Comparison of ENCODE assay signal across 18 cellular contexts in genomic region chr21:42799516-42799915, GRCh38.
DNase-seq lines count a peak whose midpoint lies in the region; ATAC-seq, FAIRE-seq and TF ChIP-seq lines count a peak whose summit lies in the region.
"Had no signal": no experiment of that assay in that cellular context is flagged by ENCODE, and none has a peak within 500 bp of the region (broad histone marks: within the 10 kb centered on the region; RNA-seq: fewer than 3 reads in every experiment).

No MANE protein-coding gene starts in this region.

- H4K91ac ChIP-seq in H1 (replicated peaks; ENCODE audit: insufficient read length, low read length): no peak overlapping the region

- peaks cover 10 to 17% of the 10 kb centered on the region in 2 donors for H3K4me1 Mint-ChIP-seq in stimulated activated naive B cell treated with anti-CD40 and anti-IgM and Interleukin-4, amounts not matched to agents 10 μg/mL and 1 μg/mL and 100 μg/mL, for 72 hours
- H3K4me1 Mint-ChIP-seq: immature natural killer cell had no signal

- in situ Hi-C loops in KBM-7 (cut with MboI; ENCODE audit: low pct_unique_long_range_greater_than_20kb, low sequenced_read_pairs): no loop called here

- no peak for TF ChIP-seq EP300 in H1 (IDR thresholded peaks at IDR 0.05; ENCODE audit: borderline replicate concordance in 1 of 2, low read depth in 2 of 2, low read length in 2 of 2)

- H2BK5ac ChIP-seq in H1 (ENCODE audit: low read depth, low read length): no peak overlapping the region

- no peaks in the 10 kb centered on the region for H3K79me2 ChIP-seq in H1 (ENCODE audit: control insufficient read depth in 1 of 2, insufficient read depth in 2 of 2, low read length in 2 of 2)

- peak overlapping the region; percentile 1 to 29 for H3K4me3 Mint-ChIP-seq in stimulated activated naive B cell treated with anti-CD40 and anti-IgM and Interleukin-4, amounts not matched to agents 10 μg/mL and 1 μg/mL and 100 μg/mL, for 72 hours
- H3K4me3 Mint-ChIP-seq: immature natural killer cell had no signal

- H4K5ac ChIP-seq in H1 (ENCODE audit: insufficient read length, low read depth, low read length): no peak overlapping the region

- no peak overlapping the region for H3K23ac ChIP-seq in H1 (ENCODE audit: insufficient read length)

- H3K4me3 ChIP-seq in H1 (ENCODE audit: extremely low read depth in 1 of 4, insufficient read depth in 2 of 4, low read depth in 3 of 4, low read length in 4 of 4): no peak overlapping the region
- H3K4me3 ChIP-seq: gastrocnemius medialis, ovary, thyroid gland had no signal

- no peak overlapping the region for H3K14ac ChIP-seq in H1 (ENCODE audit: insufficient read length)

- no peaks in the 10 kb centered on the region for H3K27me3 Mint-ChIP-seq in stimulated activated naive B cell treated with anti-CD40 and anti-IgM and Interleukin-4, amounts not matched to agents 10 μg/mL and 1 μg/mL and 100 μg/mL, for 72 hours

- no peaks in the 10 kb centered on the region for H3K36me3 Mint-ChIP-seq in stimulated activated naive B cell treated with anti-CD40 and anti-IgM and Interleukin-4, amounts not matched to agents 10 μg/mL and 1 μg/mL and 100 μg/mL, for 72 hours
- H3K36me3 Mint-ChIP-seq: immature natural killer cell had no signal

- peak overlapping the region; percentile 82; the same call in 1 of the 2 replicates for H2AK5ac ChIP-seq in H1 (ENCODE audit: low read depth, low read length)

- TF ChIP-seq CTCF in H1 (IDR thresholded peaks at IDR 0.05; ENCODE audit: control extremely low read depth in 1 of 3, insufficient read depth in 1 of 3, low read depth in 1 of 3, low read length in 3 of 3): no peak

- no peak overlapping the region for H3K18ac ChIP-seq in H1 (ENCODE audit: extremely low read depth, low read length)

- no peaks in the 10 kb centered on the region for H3K36me3 ChIP-seq in H1 (ENCODE audit: control insufficient read depth in 2 of 4, insufficient read depth in 4 of 4, low read length in 3 of 4)
- H3K36me3 ChIP-seq: brain microvascular endothelial cell, gastrocnemius medialis, ovary, thyroid gland had no signal

- no peak overlapping the region for H2AFZ ChIP-seq in H1 (ENCODE audit: low read length)

- no peak overlapping the region for H3K9ac ChIP-seq in H1 (replicated peaks in 1 of 4; ENCODE audit: extremely low read depth in 1 of 4, low read depth in 3 of 4, low read length in 3 of 4)
- H3K9ac ChIP-seq: SK-N-SH had no signal

- peak; percentile 40 for ATAC-seq in HG02759 (IDR thresholded peaks at IDR 0.05; ENCODE audit: unreplicated experiment)
- ATAC-seq in stimulated activated naive B cell treated with anti-CD40 and anti-IgM and Interleukin-4, amounts not matched to agents 10 μg/mL and 1 μg/mL and 100 μg/mL, for 72 hours (replicated peaks): peak; percentile 88 to 90
- ATAC-seq in HG02678 (IDR thresholded peaks at IDR 0.05; ENCODE audit: unreplicated experiment): no peak
- no peak for ATAC-seq in GM18498 (IDR thresholded peaks at IDR 0.05; ENCODE audit: unreplicated experiment)
- ATAC-seq: gastrocnemius medialis had no signal

- H3K27ac ChIP-seq in H1 (ENCODE audit: low read depth, low read length): no peak overlapping the region
- H3K27ac ChIP-seq: brain microvascular endothelial cell, gastrocnemius medialis, ovary, thyroid gland had no signal

- no peaks in the 10 kb centered on the region for H3K9me3 ChIP-seq in H1 (ENCODE audit: insufficient read depth in 2 of 2, low read depth in 1 of 2, low read length in 1 of 2)
- H3K9me3 ChIP-seq: gastrocnemius medialis, ovary, SK-N-SH, thyroid gland had no signal

- no peaks in the 10 kb centered on the region for H3K23me2 ChIP-seq in H1 (ENCODE audit: low read depth, low read length)

- H3K4ac ChIP-seq in H1 (replicated peaks; ENCODE audit: insufficient read length, low read depth, low read length): no peak overlapping the region

- H3K4me1 ChIP-seq in H1 (replicated peaks in 1 of 4; ENCODE audit: control insufficient read depth in 3 of 4, insufficient read depth in 4 of 4, low read length in 3 of 4): peaks cover 0 to 5% (median 2%) of the 10 kb centered on the region in 4 experiments; a peak in 4 of 7 replicates
- H3K4me1 ChIP-seq: gastrocnemius medialis, thyroid gland had no signal

- H3K27ac Mint-ChIP-seq in stimulated activated naive B cell treated with anti-CD40 and anti-IgM and Interleukin-4, amounts not matched to agents 10 μg/mL and 1 μg/mL and 100 μg/mL, for 72 hours: peak overlapping the region; percentile 6
- H3K27ac Mint-ChIP-seq: immature natural killer cell had no signal

- H2BK120ac ChIP-seq in H1 (replicated peaks; ENCODE audit: low read depth, low read length): no peak overlapping the region

- no peak overlapping the region for H3K56ac ChIP-seq in H1 (replicated peaks; ENCODE audit: insufficient read length, low read depth, low read length)

- H4K8ac ChIP-seq in H1 (ENCODE audit: extremely low read depth, insufficient read depth, low read length): no peak overlapping the region

- CTCF ChIA-PET in H1 (lab: Charles Lee; ENCODE audit: partially characterized antibody): interaction anchor here (1.3 kb wide), 1 partner anchor 131 kb away, joined by 4 read pairs; no protein-coding TSS in a partner anchor

- peaks cover 0 to 3% of the 10 kb centered on the region in 2 donors for H3K9me3 Mint-ChIP-seq in stimulated activated naive B cell treated with anti-CD40 and anti-IgM and Interleukin-4, amounts not matched to agents 10 μg/mL and 1 μg/mL and 100 μg/mL, for 72 hours
- H3K9me3 Mint-ChIP-seq: immature natural killer cell had no signal

- TF ChIP-seq POLR2A in H1 (IDR thresholded peaks at IDR 0.05; ENCODE audit: control extremely low read depth in 1 of 2, low read depth in 2 of 2, low read length in 2 of 2): no peak

- no peaks in the 10 kb centered on the region for H4K20me1 ChIP-seq in H1 (replicated peaks in 1 of 2; ENCODE audit: control insufficient read depth in 1 of 2, insufficient read depth in 2 of 2, low read length in 2 of 2)

- peak overlapping the region; percentile 8; the same call in 1 of the 2 replicates for H2BK20ac ChIP-seq in H1 (ENCODE audit: low read length)

- 0 out of 2 replicates have a peak overlapping the region, but pooled peaks have one; percentile 46 for H2BK15ac ChIP-seq in H1 (ENCODE audit: low read length)

- DNase-seq in activated naive CD4-positive, alpha-beta T cell treated with Interleukin-2 at 50 U/mL for 16 hours: peak; percentile 25
- no peak for DNase-seq in activated naive CD4-positive, alpha-beta T cell (lab: John Stamatoyannopoulos, UW)
- DNase-seq in H1 (ENCODE audit: low read depth in 1 of 2, low spot score in 2 of 2) (peak in 1 of 2 experiments; percentile 35), KBM-7 (no peak)
- peak; percentile 53 for DNase-seq in stimulated activated naive B cell treated with anti-CD40 and anti-IgM and Interleukin-4, amounts not matched to agents 10 μg/mL and 1 μg/mL and 100 μg/mL, for 72 hours
- DNase-seq: brain microvascular endothelial cell; DMS79 treated with DMSO at 0.1 percent for 48 hours; effector CD8-positive, alpha-beta T cell; gastrocnemius medialis; immature natural killer cell; NCI-H1092; ovary; SK-N-SH had no signal

- H3K79me1 ChIP-seq in H1 (ENCODE audit: low read depth, low read length): no peaks in the 10 kb centered on the region

- FAIRE-seq in H1 (lab: Jason Lieb, UNC): no peak
- FAIRE-seq: GM19239 had no signal

- TF ChIP-seq RAD21 in H1 (IDR thresholded peaks at IDR 0.05 in 1 of 2, conservative IDR thresholded peaks at IDR 0.05 in 1 of 2; ENCODE audit: low read depth in 2 of 2, low read length in 2 of 2): no peak

- whole genome bisulfite sequencing in H1 (ENCODE audit: extremely low coverage in 1 of 2, insufficient coverage in 1 of 2, insufficient read length in 1 of 2, insufficient replicate concordance in 2 of 2, low coverage in 1 of 2, low lambda C conversion rate in 2 of 2, missing lambda C conversion rate in 1 of 2), 2 experiments: 82% methylated on average over 9 of the region's 9 CpGs; no CpG with 5 or more reads in 1 of the 2 experiments

- POLR2A ChIA-PET in H1 (lab: Charles Lee; ENCODE audit: partially characterized antibody): interaction anchor here (1.9 to 2.0 kb wide), 2 partner anchors 11 to 13 kb away, joined by 4 to 6 read pairs; no protein-coding TSS in a partner anchor

- no peak overlapping the region for H3K4me2 ChIP-seq in H1 (ENCODE audit: insufficient read depth in 1 of 2, low read depth in 2 of 2, low read length in 2 of 2)
- H3K4me2 ChIP-seq: SK-N-SH had no signal

- no peaks in the 10 kb centered on the region; a peak in 1 of 7 replicates for H3K27me3 ChIP-seq in H1 (replicated peaks in 1 of 4; ENCODE audit: control insufficient read depth in 3 of 4, extremely low read depth in 1 of 4, insufficient read depth in 3 of 4, low read length in 3 of 4)
- H3K27me3 ChIP-seq: brain microvascular endothelial cell, ovary, thyroid gland had no signal

- H2BK12ac ChIP-seq in H1 (ENCODE audit: low read depth, low read length): peak overlapping the region; percentile 68; the same call in 1 of the 2 replicates

TF ChIP-seq in H1, 55 proteins besides CTCF, POLR2A, EP300 and RAD21:
- TF ChIP-seq SP4 (IDR thresholded peaks at IDR 0.05; ENCODE audit: low read length) (no peak), JUN (IDR thresholded peaks at IDR 0.05; ENCODE audit: low read depth, low read length) (no peak)

Comparison
In these comparisons a context has a peak if more than half of its experiments do, and no peak if none do; other contexts are left out.
1. DNase-seq: peak in activated naive CD4-positive, alpha-beta T cell treated with Interleukin-2 at 50 U/mL for 16 hours (single experiment) and stimulated activated naive B cell treated with anti-CD40 and anti-IgM and Interleukin-4, amounts not matched to agents 10 μg/mL and 1 μg/mL and 100 μg/mL, for 72 hours (single experiment); none in activated naive CD4-positive, alpha-beta T cell (0 of 4) and KBM-7 (single experiment).
2. ATAC-seq: peak in HG02759 (single experiment) and stimulated activated naive B cell treated with anti-CD40 and anti-IgM and Interleukin-4, amounts not matched to agents 10 μg/mL and 1 μg/mL and 100 μg/mL, for 72 hours (2 of 2); none in HG02678 (single experiment) and GM18498 (single experiment).